ENCODE assay signal across 1 cellular context in the genomic region with DNA sequence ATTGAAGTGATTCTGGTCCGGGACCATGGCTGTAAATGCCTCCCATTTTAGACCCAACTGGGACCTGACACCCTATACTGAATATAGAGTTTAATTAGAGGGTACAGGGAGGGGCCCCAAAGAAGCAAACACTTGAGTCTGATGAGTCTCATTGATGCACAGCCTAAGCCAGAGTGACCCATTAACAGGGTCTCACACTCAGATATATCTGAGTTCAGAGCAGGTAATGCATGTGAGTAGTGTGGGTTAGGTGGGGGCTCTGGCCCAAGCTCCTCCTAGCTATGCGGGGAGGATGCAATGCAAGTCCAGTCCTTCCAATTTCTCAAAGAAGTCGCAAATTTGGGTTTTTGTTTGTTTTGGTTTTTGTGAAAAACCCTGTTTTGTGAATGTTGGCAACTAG.
TF ChIP-seq lines count a peak whose summit lies in the region.

No MANE protein-coding gene starts in this region.

TF ChIP-seq in WTC11, 78 proteins besides CTCF, POLR2A, EP300 and RAD21 (continued from another document):
- TF ChIP-seq, protein P1, sequence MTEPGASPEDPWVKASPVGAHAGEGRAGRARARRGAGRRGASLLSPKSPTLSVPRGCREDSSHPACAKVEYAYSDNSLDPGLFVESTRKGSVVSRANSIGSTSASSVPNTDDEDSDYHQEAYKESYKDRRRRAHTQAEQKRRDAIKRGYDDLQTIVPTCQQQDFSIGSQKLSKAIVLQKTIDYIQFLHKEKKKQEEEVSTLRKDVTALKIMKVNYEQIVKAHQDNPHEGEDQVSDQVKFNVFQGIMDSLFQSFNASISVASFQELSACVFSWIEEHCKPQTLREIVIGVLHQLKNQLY (CRISPR knock-in tag; IDR thresholded peaks at IDR 0.05) = no peak
- TF ChIP-seq, protein P2, sequence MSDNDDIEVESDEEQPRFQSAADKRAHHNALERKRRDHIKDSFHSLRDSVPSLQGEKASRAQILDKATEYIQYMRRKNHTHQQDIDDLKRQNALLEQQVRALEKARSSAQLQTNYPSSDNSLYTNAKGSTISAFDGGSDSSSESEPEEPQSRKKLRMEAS (CRISPR knock-in tag; IDR thresholded peaks at IDR 0.05) = no peak
- TF ChIP-seq, protein P3, sequence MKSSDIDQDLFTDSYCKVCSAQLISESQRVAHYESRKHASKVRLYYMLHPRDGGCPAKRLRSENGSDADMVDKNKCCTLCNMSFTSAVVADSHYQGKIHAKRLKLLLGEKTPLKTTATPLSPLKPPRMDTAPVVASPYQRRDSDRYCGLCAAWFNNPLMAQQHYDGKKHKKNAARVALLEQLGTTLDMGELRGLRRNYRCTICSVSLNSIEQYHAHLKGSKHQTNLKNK (CRISPR knock-in tag; IDR thresholded peaks at IDR 0.05) = no peak
